31 cellular contexts compared by ENCODE assay signal in the genomic region with DNA sequence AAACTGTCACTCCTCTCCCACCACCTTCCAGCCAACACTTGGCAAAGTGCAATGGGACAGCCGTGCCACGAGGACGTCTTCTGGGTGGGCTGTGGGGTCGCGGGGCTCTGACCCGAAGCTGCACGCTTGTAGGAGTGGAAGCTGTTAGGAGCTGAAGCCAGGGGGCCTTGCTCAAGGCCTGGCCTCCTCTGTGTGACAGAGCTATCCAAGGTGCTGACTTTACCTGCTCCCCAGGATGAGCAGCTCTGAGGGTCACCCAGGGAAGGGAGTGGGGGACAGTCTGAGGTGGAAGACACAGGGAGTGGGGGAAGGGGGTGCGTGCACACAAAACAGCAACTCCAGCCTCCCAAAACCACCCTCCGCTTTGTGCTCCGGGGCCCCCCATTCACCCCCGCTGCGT. TPM values are rescaled to one million over a fixed set of nuclear protein-coding genes. Genes with fewer than 3 reads are reported as not detected.
DNase-seq lines count a peak whose midpoint lies in the region; ATAC-seq, FAIRE-seq and TF ChIP-seq lines count a peak whose summit lies in the region.
"Had no signal": no experiment of that assay in that cellular context is flagged by ENCODE, and none has a peak within 500 bp of the region (broad histone marks: within the 10 kb centered on the region; RNA-seq: fewer than 3 reads in every experiment).

No MANE protein-coding gene starts in this region.

- CTCF ChIA-PET in H1 (lab: Charles Lee; ENCODE audit: partially characterized antibody) = interaction anchor here (1.1 to 9.9 kb wide), 20 partner anchors 8 to 155 kb away, joined by 3 to 230 read pairs (median 8); a partner anchor contains a TSS

- no peaks in the 10 kb centered on the region for H3K4me1 ChIP-seq in GM23248 (ENCODE audit: insufficient read depth)
- no peaks in the 10 kb centered on the region for H3K4me1 ChIP-seq in Karpas-422 (ENCODE audit: low read length)
- peaks cover 3 to 20% (median 14%) of the 10 kb centered on the region in 4 experiments for H3K4me1 ChIP-seq in H1 (replicated peaks in 1 of 4; ENCODE audit: control insufficient read depth in 3 of 4, insufficient read depth in 4 of 4, low read length in 3 of 4)
- H3K4me1 ChIP-seq: lower lobe of right lung, sigmoid colon, SJSA1 had no signal

- no peak overlapping the region for H3K4ac ChIP-seq in H1 (replicated peaks; ENCODE audit: insufficient read length, low read depth, low read length)

- WGBS in GM23248 (ENCODE audit: low coverage in 1 of 2, low lambda C conversion rate in 2 of 2, missing lambda C conversion rate in 2 of 2), 2 experiments = 46 to 47% methylated on average over 12 of the region's 12 CpGs
- WGBS in H1 (ENCODE audit: extremely low coverage in 1 of 2, insufficient coverage in 1 of 2, insufficient read length in 1 of 2, insufficient replicate concordance in 2 of 2, low coverage in 1 of 2, low lambda C conversion rate in 2 of 2, missing lambda C conversion rate in 1 of 2), 2 experiments = 79% methylated on average over 12 of the region's 12 CpGs; no CpG with 5 or more reads in 1 of the 2 experiments

- H3K9me3 Mint-ChIP-seq in nephron progenitor cell = no peaks in the 10 kb centered on the region
- H3K9me3 Mint-ChIP-seq: activated T-cell treated with anti-CD3 and anti-CD28 coated beads, Interleukin-2, amount 50 U/mL, for 24 hours; HFFc6; natural killer cell treated with Interleukin-12 subunit alpha and Interleukin-12 subunit beta and Interleukin-15 and Interleukin-18, amount 100 ng/mL, for 72 hours; stimulated activated memory B cell treated with anti-CD40 and anti-IgM and Interleukin-4, amounts not matched to agents 10 μg/mL and 1 μg/mL and 100 μg/mL, for 72 hours had no signal

- ATAC-seq in GM18505 (IDR thresholded peaks at IDR 0.05; ENCODE audit: unreplicated experiment) (no peak), HG03457 (IDR thresholded peaks at IDR 0.05; ENCODE audit: unreplicated experiment) (no peak), GM19023 (IDR thresholded peaks at IDR 0.05; ENCODE audit: unreplicated experiment) (no peak)
- ATAC-seq: lower lobe of right lung; mucosa of descending colon; natural killer cell treated with Interleukin-12 subunit alpha and Interleukin-12 subunit beta and Interleukin-15 and Interleukin-18, amount 100 ng/mL, for 72 hours; stimulated activated memory B cell treated with anti-CD40 and anti-IgM and Interleukin-4, amounts not matched to agents 10 μg/mL and 1 μg/mL and 100 μg/mL, for 72 hours had no signal

- peak; percentile 20 for DNase-seq in GM23248
- DNase-seq in Karpas-422 = peak; percentile 54
- DNase-seq in H1 (ENCODE audit: low read depth in 1 of 2, low spot score in 2 of 2) = no peak
- peak; percentile 68 for DNase-seq in nephron progenitor cell
- DNase-seq in NCI-H1436 (lab: John Stamatoyannopoulos, UW) = no peak
- DNase-seq: activated CD8-positive, alpha-beta memory T cell treated with anti-CD3 and anti-CD28 coated beads for 24 hours; activated gamma-delta T cell treated with Interleukin-2 at 50 U/mL for 16 hours; activated T-cell treated with anti-CD3 and anti-CD28 coated beads, Interleukin-2, amount 50 U/mL, for 24 hours; GDM1; HFFc6; lower lobe of right lung; mucosa of descending colon; NCI-H1105 treated with DMSO at 0.1 percent for 48 hours; NCI-H2029 treated with DMSO at 0.1 percent for 48 hours; NCI-H2227 treated with DMSO at 0.1 percent for 48 hours; NCI-H69; sigmoid colon; stimulated activated CD4-positive, alpha-beta T cell treated with anti-CD3 and anti-CD28 coated beads, Interleukin-4, amount 100 ng/mL, for 24 hours; T-helper 1 cell had no signal

- H3K23me2 ChIP-seq in H1 (ENCODE audit: low read depth, low read length) = no peaks in the 10 kb centered on the region; the same call in none of the 2 replicates

- H3K9ac ChIP-seq in GM23248 = no peak overlapping the region
- H3K9ac ChIP-seq in Karpas-422 (ENCODE audit: low read length) = no peak overlapping the region
- no peak overlapping the region for H3K9ac ChIP-seq in H1 (replicated peaks in 1 of 4; ENCODE audit: extremely low read depth in 1 of 4, low read depth in 3 of 4, low read length in 3 of 4)

- H2BK20ac ChIP-seq in H1 (ENCODE audit: low read length) = no peak overlapping the region

- H2AK5ac ChIP-seq in H1 (ENCODE audit: low read depth, low read length) = no peak overlapping the region

- TF ChIP-seq CTCF in H1 (IDR thresholded peaks at IDR 0.05; ENCODE audit: control extremely low read depth in 1 of 3, insufficient read depth in 1 of 3, low read depth in 1 of 3, low read length in 3 of 3) (peak in 2 of 3 experiments; percentile 15 to 17; a peak in 2 of 4 replicates), nephron progenitor cell (IDR thresholded peaks at IDR 0.05) (no peak)

- no peaks in the 10 kb centered on the region for H3K36me3 ChIP-seq in GM23248 (ENCODE audit: low read depth)
- H3K36me3 ChIP-seq in Karpas-422 (ENCODE audit: insufficient read depth, low read length) = no peaks in the 10 kb centered on the region
- no peaks in the 10 kb centered on the region for H3K36me3 ChIP-seq in H1 (ENCODE audit: control insufficient read depth in 2 of 4, insufficient read depth in 4 of 4, low read length in 3 of 4)
- H3K36me3 ChIP-seq: lower lobe of right lung, sigmoid colon, SJSA1 had no signal

- H3K4me3 Mint-ChIP-seq in nephron progenitor cell = peak overlapping the region; percentile 61
- H3K4me3 Mint-ChIP-seq: activated T-cell treated with anti-CD3 and anti-CD28 coated beads, Interleukin-2, amount 50 U/mL, for 24 hours; HFFc6; natural killer cell treated with Interleukin-12 subunit alpha and Interleukin-12 subunit beta and Interleukin-15 and Interleukin-18, amount 100 ng/mL, for 72 hours; stimulated activated memory B cell treated with anti-CD40 and anti-IgM and Interleukin-4, amounts not matched to agents 10 μg/mL and 1 μg/mL and 100 μg/mL, for 72 hours had no signal

- H3K9me2 ChIP-seq in GM23248 (ENCODE audit: insufficient read depth) = no peaks in the 10 kb centered on the region
- no peaks in the 10 kb centered on the region for H3K9me2 ChIP-seq in Karpas-422 (replicated peaks; ENCODE audit: insufficient read depth, low read length)

- H2BK120ac ChIP-seq in H1 (replicated peaks; ENCODE audit: low read depth, low read length) = no peak overlapping the region

- TF ChIP-seq POLR2A in H1 (IDR thresholded peaks at IDR 0.05; ENCODE audit: control extremely low read depth in 1 of 2, low read depth in 2 of 2, low read length in 2 of 2) (no peak), GM18505 (IDR thresholded peaks at IDR 0.05; ENCODE audit: borderline replicate concordance, extremely low read depth, insufficient read depth, insufficient read length) (no peak)

- H3K27me3 Mint-ChIP-seq in nephron progenitor cell (ENCODE audit: low read depth, poor library complexity) = peaks cover 18% of the 10 kb centered on the region

- no peak overlapping the region for H2BK5ac ChIP-seq in H1 (ENCODE audit: low read depth, low read length)

- H4K5ac ChIP-seq in H1 (ENCODE audit: insufficient read length, low read depth, low read length) = no peak overlapping the region

- H3K36me3 Mint-ChIP-seq in nephron progenitor cell (ENCODE audit: low read depth) = no peaks in the 10 kb centered on the region
- H3K36me3 Mint-ChIP-seq: natural killer cell treated with Interleukin-12 subunit alpha and Interleukin-12 subunit beta and Interleukin-15 and Interleukin-18, amount 100 ng/mL, for 72 hours; stimulated activated memory B cell treated with anti-CD40 and anti-IgM and Interleukin-4, amounts not matched to agents 10 μg/mL and 1 μg/mL and 100 μg/mL, for 72 hours had no signal

- no peak overlapping the region for H3K4me2 ChIP-seq in GM23248 (ENCODE audit: unreplicated experiment)
- no peak overlapping the region for H3K4me2 ChIP-seq in Karpas-422 (ENCODE audit: low read depth, low read length, poor library complexity, severe bottlenecking)
- H3K4me2 ChIP-seq in H1 (ENCODE audit: insufficient read depth in 1 of 2, low read depth in 2 of 2, low read length in 2 of 2) = no peak overlapping the region

- no peak overlapping the region for H3K14ac ChIP-seq in H1 (ENCODE audit: insufficient read length)

- no peaks in the 10 kb centered on the region for H3K9me3 ChIP-seq in GM23248 (ENCODE audit: low read depth)
- H3K9me3 ChIP-seq in Karpas-422 (ENCODE audit: low read length) = no peaks in the 10 kb centered on the region
- no peaks in the 10 kb centered on the region for H3K9me3 ChIP-seq in H1 (ENCODE audit: insufficient read depth in 2 of 2, low read depth in 1 of 2, low read length in 1 of 2)
- H3K9me3 ChIP-seq: Caco-2, lower lobe of right lung, mucosa of descending colon, sigmoid colon, SJSA1 had no signal

- POLR2A ChIA-PET in H1 (lab: Charles Lee; ENCODE audit: partially characterized antibody) = interaction anchor here (0.8 to 1.9 kb wide), 2 partner anchors 15 to 63 kb away, joined by 4 to 7 read pairs; no protein-coding TSS in a partner anchor

- H3F3A ChIP-seq in GM23248 (ENCODE audit: insufficient read depth) = no peaks in the 10 kb centered on the region

- FAIRE-seq in H1 (lab: Jason Lieb, UNC) = no peak
- FAIRE-seq: RCC 7860 had no signal

- no peak overlapping the region for H3K18ac ChIP-seq in H1 (ENCODE audit: extremely low read depth, low read length)

- H3K79me2 ChIP-seq in GM23248 (ENCODE audit: insufficient read depth) (no peaks in the 10 kb centered on the region), Karpas-422 (ENCODE audit: low read length) (no peaks in the 10 kb centered on the region), H1 (ENCODE audit: control insufficient read depth in 1 of 2, insufficient read depth in 2 of 2, low read length in 2 of 2) (no peaks in the 10 kb centered on the region)

- peaks cover 42% of the 10 kb centered on the region for H3K4me1 Mint-ChIP-seq in nephron progenitor cell
- H3K4me1 Mint-ChIP-seq: stimulated activated memory B cell treated with anti-CD40 and anti-IgM and Interleukin-4, amounts not matched to agents 10 μg/mL and 1 μg/mL and 100 μg/mL, for 72 hours had no signal

- no peak overlapping the region for H3K4me3 ChIP-seq in GM23248
- H3K4me3 ChIP-seq in Karpas-422 (ENCODE audit: low read length) = no peak overlapping the region
- no peak overlapping the region for H3K4me3 ChIP-seq in H1 (ENCODE audit: extremely low read depth in 1 of 4, insufficient read depth in 2 of 4, low read depth in 3 of 4, low read length in 4 of 4)
- H3K4me3 ChIP-seq: lower lobe of right lung, mucosa of descending colon, sigmoid colon, SJSA1 had no signal

- peaks cover 33% of the 10 kb centered on the region for H3K27me3 ChIP-seq in GM23248 (replicated peaks; ENCODE audit: insufficient read depth)
- H3K27me3 ChIP-seq in Karpas-422 (ENCODE audit: low read length) = no peaks in the 10 kb centered on the region
- peaks cover 0 to 2% (median 0%) of the 10 kb centered on the region in 4 experiments; a peak in 1 of 7 replicates for H3K27me3 ChIP-seq in H1 (replicated peaks in 1 of 4; ENCODE audit: control insufficient read depth in 3 of 4, extremely low read depth in 1 of 4, insufficient read depth in 3 of 4, low read length in 3 of 4)

- H2BK12ac ChIP-seq in H1 (ENCODE audit: low read depth, low read length) = no peak overlapping the region

- H4K20me1 ChIP-seq in GM23248 (ENCODE audit: insufficient read depth) (no peaks in the 10 kb centered on the region), Karpas-422 (ENCODE audit: insufficient read depth, low read depth, low read length) (no peaks in the 10 kb centered on the region), H1 (replicated peaks in 1 of 2; ENCODE audit: control insufficient read depth in 1 of 2, insufficient read depth in 2 of 2, low read length in 2 of 2) (no peaks in the 10 kb centered on the region)

- H3K27ac ChIP-seq in GM23248 = no peak overlapping the region
- H3K27ac ChIP-seq in Karpas-422 (ENCODE audit: low read length) = no peak overlapping the region
- no peak overlapping the region for H3K27ac ChIP-seq in H1 (ENCODE audit: low read depth, low read length)
- H3K27ac ChIP-seq: C4-2B, lower lobe of right lung, sigmoid colon, SJSA1 had no signal

- TF ChIP-seq RAD21 in H1 (IDR thresholded peaks at IDR 0.05 in 1 of 2, conservative IDR thresholded peaks at IDR 0.05 in 1 of 2; ENCODE audit: low read depth in 2 of 2, low read length in 2 of 2) = peak in 1 of 2 experiments; percentile 23; a peak in 1 of 4 replicates

- H4K8ac ChIP-seq in H1 (ENCODE audit: extremely low read depth, insufficient read depth, low read length) = no peak overlapping the region

- no peak for TF ChIP-seq EP300 in H1 (IDR thresholded peaks at IDR 0.05; ENCODE audit: borderline replicate concordance in 1 of 2, low read depth in 2 of 2, low read length in 2 of 2)

- H2BK15ac ChIP-seq in H1 (ENCODE audit: low read length) = no peak overlapping the region

- H2AFZ ChIP-seq in GM23248 (no peak overlapping the region), Karpas-422 (ENCODE audit: low read length) (no peak overlapping the region), H1 (ENCODE audit: low read length) (no peak overlapping the region)

- H4K91ac ChIP-seq in H1 (replicated peaks; ENCODE audit: insufficient read length, low read length) = no peak overlapping the region

- H3K23ac ChIP-seq in H1 (ENCODE audit: insufficient read length) = no peak overlapping the region

- in situ Hi-C loops in GM23248 (cut with MboI) = no loop called here

- H3K56ac ChIP-seq in H1 (replicated peaks; ENCODE audit: insufficient read length, low read depth, low read length) = no peak overlapping the region

- no peak overlapping the region for H3K27ac Mint-ChIP-seq in nephron progenitor cell
- H3K27ac Mint-ChIP-seq: activated T-cell treated with anti-CD3 and anti-CD28 coated beads, Interleukin-2, amount 50 U/mL, for 24 hours; HFFc6; natural killer cell treated with Interleukin-12 subunit alpha and Interleukin-12 subunit beta and Interleukin-15 and Interleukin-18, amount 100 ng/mL, for 72 hours; stimulated activated memory B cell treated with anti-CD40 and anti-IgM and Interleukin-4, amounts not matched to agents 10 μg/mL and 1 μg/mL and 100 μg/mL, for 72 hours had no signal

- H3K79me1 ChIP-seq in H1 (ENCODE audit: low read depth, low read length) = no peaks in the 10 kb centered on the region

RNA-seq across cellular contexts. Expression of a gene that starts 17.5 kb away (rescaled TPM):
- total RNA-seq in GM23248 (2014; rRNA removed; shearing (Covaris generic)) = not detected in 2 replicates
- not detected in 2 replicates for polyA plus RNA-seq in GM23248 (2016; fragmentation: Nextera tagmentation; extraction: Ambion mirVana)
- total RNA-seq in Karpas-422 (2014; rRNA removed; shearing (Covaris generic); ENCODE audit: low replicate concordance) = not detected in 2 replicates
- total RNA-seq in H1 (2021; fragmentation: NEBNext Ultra II Directional; extraction: Animal tissue kit (Norgen Biotek cat#: 25700)) = 2.7 and 5.7 TPM in 2 replicates
- 4.3 and 5.0 TPM in 2 replicates for polyA plus RNA-seq in H1 (2011; rRNA removed)
- 1.8 TPM for polyA plus RNA-seq in H1 (2011; cell fraction: cytosol; rRNA removed)
- polyA plus RNA-seq in H1 (2011; cell fraction: nucleus; rRNA removed) = 4.9 TPM
- 2.0 to 4.0 TPM (median 2.5 TPM) in 4 replicates for polyA plus RNA-seq in H1 (2012, experiment 1 of 2)
- polyA plus RNA-seq in H1 (2012, experiment 2 of 2) = 1.6 TPM
- 4.1 TPM for polyA plus RNA-seq in H1 (2013, experiment 1 of 2)
- 3.8 TPM for polyA plus RNA-seq in H1 (2013, experiment 2 of 2)
- polyA minus RNA-seq in H1 (2011; rRNA and poly(A)+ RNA removed) = 5.6 and 11.1 TPM in 2 replicates
- 8.4 TPM for polyA minus RNA-seq in H1 (2011; cell fraction: cytosol; rRNA and poly(A)+ RNA removed)
- 4.4 TPM for polyA minus RNA-seq in H1 (2011; cell fraction: nucleus; rRNA and poly(A)+ RNA removed)
- total RNA-seq: HFFc6; kidney epithelial cell; lower lobe of right lung; M059J; mucosa of descending colon; natural killer cell treated with Interleukin-12 subunit alpha and Interleukin-12 subunit beta and Interleukin-15 and Interleukin-18, amount 100 ng/mL, for 72 hours; SJSA1 had no signal
- polyA plus RNA-seq: urinary bladder had no signal

Comparison
In these comparisons a context has a peak if more than half of its experiments do, and no peak if none do; other contexts are left out.
1. DNase-seq: peak in GM23248 (single experiment), Karpas-422 (single experiment) and nephron progenitor cell (single experiment); none in H1 (0 of 2) and NCI-H1436 (single experiment).